In genomic region chr14:100623961-100624360, GRCh38 we compare ENCODE assay signal across 25 cellular contexts. TPM values are rescaled to one million over a fixed set of nuclear protein-coding genes. Genes with fewer than 3 reads are reported as not detected.
"Had no signal": no experiment of that assay in that cellular context is flagged by ENCODE, and none has a peak within 500 bp of the region (broad histone marks: within the 10 kb centered on the region; RNA-seq: fewer than 3 reads in every experiment).

No MANE protein-coding gene starts in this region.

- H3K36me3 Mint-ChIP-seq: type B pancreatic cell had no signal

- H3K9me3 ChIP-seq: adrenal gland, breast epithelium, prostate gland, right atrium auricular region had no signal

- H3K27ac ChIP-seq: adrenal gland, breast epithelium, esophagus muscularis mucosa, gastroesophageal sphincter, heart right ventricle, left ventricle myocardium inferior, prostate gland, right atrium auricular region, stomach, VCaP had no signal

- DNase-seq: activated CD4-positive, alpha-beta T cell treated with anti-CD3 and anti-CD28 coated beads, Interleukin-2, amount 50 U/mL, for 1 hour; activated CD4-positive, CD25-positive, alpha-beta regulatory T cell treated with anti-CD3 and anti-CD28 coated beads, Interleukin-2, amount 50 U/mL, for 72 hours; activated CD8-positive, alpha-beta memory T cell treated with anti-CD3 and anti-CD28 coated beads, Interleukin-2, amount 50 U/mL, for 4 hours; activated naive CD4-positive, alpha-beta T cell treated with anti-CD3 and anti-CD28 coated beads, Interleukin-2, amount 50 U/mL, for 16 hours; activated T-cell treated with anti-CD3 and anti-CD28 coated beads, Interleukin-2, amount 50 U/mL, for 4 hours; cortex of kidney; effector CD8-positive, alpha-beta T cell; heart right ventricle; kidney glomerular epithelial cell; left ventricle myocardium inferior; small intestine; stimulated activated CD4-positive, alpha-beta T cell treated with anti-CD3 and anti-CD28 coated beads, Interleukin-4, amount 100 ng/mL, for 1 hour; stomach; T-helper 2 cell had no signal

- H3K4me3 Mint-ChIP-seq: activated T-cell treated with anti-CD3 and anti-CD28 coated beads, Interleukin-2, amount 50 U/mL, for 4 hours; neural crest cell; type B pancreatic cell had no signal

- H3K36me3 ChIP-seq: adrenal gland, breast epithelium, esophagus muscularis mucosa, gastroesophageal sphincter, heart right ventricle, left ventricle myocardium inferior, prostate gland, right atrium auricular region, stomach had no signal

- H3K27me3 ChIP-seq: right atrium auricular region had no signal

- ATAC-seq: activated T-cell treated with anti-CD3 and anti-CD28 coated beads, Interleukin-2, amount 50 U/mL, for 4 hours; gastroesophageal sphincter; heart right ventricle had no signal

- H3K27ac Mint-ChIP-seq: type B pancreatic cell had no signal

- H3K4me3 ChIP-seq: adrenal gland, breast epithelium, esophagus muscularis mucosa, gastroesophageal sphincter, heart right ventricle, left ventricle myocardium inferior, prostate gland, right atrium auricular region, stomach had no signal

- H3K4me1 ChIP-seq: adrenal gland, breast epithelium, prostate gland had no signal

- H3K9me3 Mint-ChIP-seq: neural crest cell, type B pancreatic cell had no signal

RNA-seq across cellular contexts. Expression of gene BEGAIN, which starts 36.7 kb away (rescaled TPM):
- total RNA-seq: myocyte had no signal
- polyA plus RNA-seq: endothelial cell of umbilical vein had no signal
